10 cellular contexts compared by ENCODE assay signal in genomic region chrX:108584617-108585211, GRCh38.
A peak's percentile ranks its signal among the peaks of the same experiment; 100 is the strongest.
DNase-seq lines count a peak whose midpoint lies in the region; ATAC-seq, FAIRE-seq and TF ChIP-seq lines count a peak whose summit lies in the region.
"Had no signal": no experiment of that assay in that cellular context is flagged by ENCODE, and none has a peak within 500 bp of the region (broad histone marks: within the 10 kb centered on the region; RNA-seq: fewer than 3 reads in every experiment).

No MANE protein-coding gene starts in this region.

- no peaks in the 10 kb centered on the region for H3K79me2 ChIP-seq in GM23248 (ENCODE audit: insufficient read depth)

- no peak overlapping the region for H3K4me3 ChIP-seq in GM23248
- no peak overlapping the region for H3K4me3 ChIP-seq in kidney (ENCODE audit: low read length in 2 of 2)

- H3K9me3 ChIP-seq in GM23248 (ENCODE audit: low read depth) (no peaks in the 10 kb centered on the region), kidney (ENCODE audit: control insufficient read depth in 1 of 2, low read length in 2 of 2) (no peaks in the 10 kb centered on the region)

- H3K27ac ChIP-seq in GM23248, result no peak overlapping the region
- H3K27ac ChIP-seq in kidney (ENCODE audit: low read depth in 2 of 2, low read length in 2 of 2), result no peak overlapping the region
- H3K27ac ChIP-seq: HL-60 had no signal

- H3K9ac ChIP-seq in GM23248 (no peak overlapping the region), kidney (ENCODE audit: low read length in 2 of 2) (no peak overlapping the region)

- H2AFZ ChIP-seq in GM23248, result no peak overlapping the region

- no peaks in the 10 kb centered on the region for H4K20me1 ChIP-seq in GM23248 (ENCODE audit: insufficient read depth)

- no peak overlapping the region for H3K4me2 ChIP-seq in GM23248 (ENCODE audit: unreplicated experiment)

- no peaks in the 10 kb centered on the region for H3F3A ChIP-seq in GM23248 (ENCODE audit: insufficient read depth)

- TF ChIP-seq CTCF in AG09319 (IDR thresholded peaks at IDR 0.05; ENCODE audit: low read depth, low read length) (peak; percentile 44), kidney (IDR thresholded peaks at IDR 0.05; ENCODE audit: borderline replicate concordance, extremely low read depth, insufficient read depth) (no peak)

- no peak for FAIRE-seq in kidney (lab: Jason Lieb, UNC)

- H3K36me3 ChIP-seq in GM23248 (ENCODE audit: low read depth) (no peaks in the 10 kb centered on the region), kidney (ENCODE audit: control insufficient read depth in 1 of 2, insufficient read depth in 2 of 2, low read length in 2 of 2) (no peaks in the 10 kb centered on the region)

- intact Hi-C loops in kidney (cut with DNase I), result no loop called here

- ATAC-seq in GM19467 (IDR thresholded peaks at IDR 0.05; ENCODE audit: unreplicated experiment), result no peak
- ATAC-seq: natural killer cell treated with Interleukin-12 subunit alpha and Interleukin-12 subunit beta and Interleukin-15 and Interleukin-18, amount 100 ng/mL, for 72 hours had no signal

- 93 to 100% methylated on average over 2 of the region's 2 CpGs for WGBS in GM23248 (ENCODE audit: low coverage in 1 of 2, low lambda C conversion rate in 2 of 2, missing lambda C conversion rate in 2 of 2), 2 experiments

- H3K4me1 ChIP-seq in GM23248 (ENCODE audit: insufficient read depth) (no peaks in the 10 kb centered on the region), kidney (ENCODE audit: control insufficient read depth in 1 of 2, insufficient read depth in 1 of 2, low read depth in 1 of 2, low read length in 2 of 2) (no peaks in the 10 kb centered on the region)

- no peaks in the 10 kb centered on the region for H3K27me3 ChIP-seq in GM23248 (replicated peaks; ENCODE audit: insufficient read depth)

- in situ Hi-C loops in GM23248 (cut with MboI), result no loop called here

- no peaks in the 10 kb centered on the region for H3K9me2 ChIP-seq in GM23248 (ENCODE audit: insufficient read depth)

- DNase-seq in AG09319 (ENCODE audit: extremely low read depth, low read depth) (no peak), GM23248 (peak; percentile 15), SK-N-DZ (ENCODE audit: low spot score) (peak; percentile 1), iPS DF 4.7 (ENCODE audit: extremely low read depth, low spot score) (peak; percentile 11), NCI-H1694 (lab: John Stamatoyannopoulos, UW) (no peak), kidney (no peak), NCI-H748 (lab: John Stamatoyannopoulos, UW; ENCODE audit: unreplicated experiment) (no peak)

Comparison
In these comparisons a context has a peak if more than half of its experiments do, and no peak if none do; other contexts are left out.
1. DNase-seq: peak in GM23248 (single experiment), SK-N-DZ (single experiment) and iPS DF 4.7 (single experiment); none in AG09319 (single experiment), NCI-H1694 (single experiment), kidney (single experiment) and NCI-H748 (single experiment).